8 cellular contexts compared by ENCODE assay signal in genomic region chr20:381581-382290, GRCh38. TPM values are rescaled to one million over a fixed set of nuclear protein-coding genes. Genes with fewer than 3 reads are reported as not detected.
A peak's percentile ranks its signal among the peaks of the same experiment; 100 is the strongest.
DNase-seq lines count a peak whose midpoint lies in the region; ATAC-seq and TF ChIP-seq lines count a peak whose summit lies in the region.

No MANE protein-coding gene starts in this region.

- H3K9me3 ChIP-seq in duodenal mucosa (ENCODE audit: control insufficient read depth in 1 of 2, low read length in 2 of 2) (no peaks in the 10 kb centered on the region), lung (ENCODE audit: control insufficient read depth in 2 of 2, insufficient read depth in 1 of 2, low read length in 1 of 2) (no peaks in the 10 kb centered on the region)

- TF ChIP-seq CTCF in 22Rv1 (IDR thresholded peaks at IDR 0.05) (no peak), lung (IDR thresholded peaks at IDR 0.05; ENCODE audit: control extremely low read depth, extremely low read depth) (no peak)

- H3K4me1 ChIP-seq in duodenal mucosa (ENCODE audit: control insufficient read depth in 1 of 2, insufficient read depth in 2 of 2, low read length in 2 of 2) (peaks cover 6 to 7% of the 10 kb centered on the region in 2 donors), lung (ENCODE audit: control insufficient read depth in 2 of 2, insufficient read depth in 2 of 2, low read length in 2 of 2) (peaks cover 0 to 7% of the 10 kb centered on the region in 2 donors)

- H3K4me3 ChIP-seq in duodenal mucosa (ENCODE audit: low read depth in 1 of 2, low read length in 2 of 2), result peak overlapping the region; percentile 66 to 71
- H3K4me3 ChIP-seq in lung, result peak overlapping the region; percentile 92

- H3K27me3 ChIP-seq in duodenal mucosa (ENCODE audit: control insufficient read depth in 1 of 2, insufficient read depth in 2 of 2, low read length in 2 of 2), result peaks cover 0 to 8% of the 10 kb centered on the region in 2 donors
- H3K27me3 ChIP-seq in lung (ENCODE audit: control insufficient read depth, insufficient read depth), result no peaks in the 10 kb centered on the region

- H3K27ac ChIP-seq in 22Rv1 (peak overlapping the region; percentile 99), duodenal mucosa (ENCODE audit: low read depth, low read length) (no peak overlapping the region), lung (ENCODE audit: low read depth in 1 of 2, low read length in 1 of 2) (peak overlapping the region; percentile 41 to 68)

- H3K9ac ChIP-seq in duodenal mucosa (ENCODE audit: low read depth in 1 of 2, low read length in 2 of 2), result peak overlapping the region in 1 of 2 donors; percentile 43

- DNase-seq in NCI-H510A (lab: John Stamatoyannopoulos, UW) (peak; percentile 22), lung (ENCODE audit: low spot score) (peak; percentile 83)
- DNase-seq in activated CD4-positive, alpha-beta T cell treated with anti-CD3 and anti-CD28 coated beads, Interleukin-2, amount 50 U/mL, for 1 hour, result peak; percentile 60
- peak; percentile 65 for DNase-seq in stimulated activated CD8-positive, alpha-beta memory T cell treated with anti-CD3 and anti-CD28 coated beads, Interleukin-12 subunit alpha, Interleukin-12 subunit beta, amount 100 ng/mL, for 4 hours (ENCODE audit: low read depth)

- WGBS in lung, 2 donors, result 0 to 1% methylated on average over 33 to 49 of the region's 49 CpGs

- no peaks in the 10 kb centered on the region for H3K36me3 ChIP-seq in duodenal mucosa (ENCODE audit: control insufficient read depth in 1 of 2, insufficient read depth in 2 of 2, low read length in 2 of 2)
- peaks cover 0 to 3% of the 10 kb centered on the region in 2 donors for H3K36me3 ChIP-seq in lung (ENCODE audit: control insufficient read depth in 2 of 2, insufficient read depth in 2 of 2, low read length in 2 of 2)

- ATAC-seq in GM18517 (IDR thresholded peaks at IDR 0.05; ENCODE audit: unreplicated experiment), result peak; percentile 47
- ATAC-seq in HG03025 (IDR thresholded peaks at IDR 0.05; ENCODE audit: low FRiP score, unreplicated experiment), result peak; percentile 54
- ATAC-seq in lung (ENCODE audit: insufficient read depth, low FRiP score), result peak; percentile 76

RNA-seq across cellular contexts. Expression of gene TRIB3, which starts 1.2 kb away (rescaled TPM):
- 10 to 100 TPM in 1 of 2 donors, 1 to 10 TPM in 1; 7.6 to 39.4 TPM for total RNA-seq in lung
- 10 to 100 TPM; 29.9 to 36.5 TPM for polyA plus RNA-seq in lung

RNA-seq across cellular contexts. Expression of gene RBCK1, which starts 26.4 kb away (rescaled TPM):
- total RNA-seq in lung, result 100 to 1,000 TPM in 1 of 2 donors, 10 to 100 TPM in 1; 58.3 to 102 TPM
- polyA plus RNA-seq in lung, result 100 to 1,000 TPM in 1 of 2 donors, 10 to 100 TPM in 1; 95.9 to 108 TPM

RNA-seq across cellular contexts. Expression of gene NRSN2, which starts 34.8 kb away (rescaled TPM):
- 10 to 100 TPM; 15.3 to 43.7 TPM for total RNA-seq in lung
- polyA plus RNA-seq in lung, result 10 to 100 TPM; 22.5 to 34.7 TPM

RNA-seq across cellular contexts. Expression of gene SOX12, which starts 56.4 kb away (rescaled TPM):
- total RNA-seq in lung, result 10 to 100 TPM in 1 of 2 donors, 1 to 10 TPM in 1; 6.8 to 15.9 TPM
- 1 to 10 TPM; 2.7 to 4.1 TPM for polyA plus RNA-seq in lung

Comparison
In these comparisons a context has a peak if more than half of its experiments do, and no peak if none do; other contexts are left out.
1. DNase-seq: peak in every context shown above with its lines; median percentile 83 in lung; 65 in stimulated activated CD8-positive, alpha-beta memory T cell treated with anti-CD3 and anti-CD28 coated beads, Interleukin-12 subunit alpha, Interleukin-12 subunit beta, amount 100 ng/mL, for 4 hours; 60 in activated CD4-positive, alpha-beta T cell treated with anti-CD3 and anti-CD28 coated beads, Interleukin-2, amount 50 U/mL, for 1 hour; 22 in NCI-H510A.